Comparison of ENCODE assay signal across 11 cellular contexts in genomic region chr16:88467433-88468051, GRCh38. TPM values are rescaled to one million over a fixed set of nuclear protein-coding genes. Genes with fewer than 3 reads are reported as not detected.
DNase-seq lines count a peak whose midpoint lies in the region; ATAC-seq and TF ChIP-seq lines count a peak whose summit lies in the region.
"Had no signal": no experiment of that assay in that cellular context is flagged by ENCODE, and none has a peak within 500 bp of the region (broad histone marks: within the 10 kb centered on the region; RNA-seq: fewer than 3 reads in every experiment).

No MANE protein-coding gene starts in this region.

- no peak overlapping the region for H3K27ac ChIP-seq in CD4-positive, alpha-beta memory T cell (ENCODE audit: low read depth, low read length)
- H3K27ac ChIP-seq in gastrocnemius medialis = no peak overlapping the region

- H3K9me3 ChIP-seq in CD4-positive, alpha-beta memory T cell (ENCODE audit: control insufficient read depth in 1 of 2, low read length in 2 of 2) = no peaks in the 10 kb centered on the region
- no peaks in the 10 kb centered on the region for H3K9me3 ChIP-seq in gastrocnemius medialis

- no peak overlapping the region for H3K4me3 ChIP-seq in CD4-positive, alpha-beta memory T cell (ENCODE audit: low read length in 2 of 2)
- no peak overlapping the region for H3K4me3 ChIP-seq in gastrocnemius medialis

- DNase-seq in CD4-positive, alpha-beta memory T cell = no peak
- DNase-seq in T-cell = no peak
- DNase-seq in immature natural killer cell = no peak
- no peak for DNase-seq in NCI-H526 treated with DMSO at 0.1 percent for 48 hours (lab: John Stamatoyannopoulos, UW)
- no peak for DNase-seq in gastrocnemius medialis
- no peak for DNase-seq in central memory CD4-positive, alpha-beta T cell
- DNase-seq: HCEC 1CT, NCI-H1436, NCI-H226, NCI-H526 had no signal

- peak overlapping the region in 1 of 8 donors; percentile 46 for H3K4me3 Mint-ChIP-seq in CD4-positive, alpha-beta memory T cell
- H3K4me3 Mint-ChIP-seq in T-cell = peak overlapping the region in 1 of 3 donors; percentile 15
- H3K4me3 Mint-ChIP-seq in immature natural killer cell = peak overlapping the region; percentile 56 to 69 (median 68)
- H3K4me3 Mint-ChIP-seq in stimulated activated memory B cell treated with anti-CD40 and anti-IgM and Interleukin-4, amounts not matched to agents 10 μg/mL and 1 μg/mL and 100 μg/mL, for 72 hours = peak overlapping the region; percentile 36

- no peak for ATAC-seq in T-cell (replicated peaks in 1 of 4)
- ATAC-seq in stimulated activated memory B cell treated with anti-CD40 and anti-IgM and Interleukin-4, amounts not matched to agents 10 μg/mL and 1 μg/mL and 100 μg/mL, for 72 hours = no peak
- ATAC-seq in gastrocnemius medialis = no peak

- CTCF ChIA-PET in CD4-positive, alpha-beta memory T cell (lab: Charles Lee; ENCODE audit: partially characterized antibody) = no interaction called here
- CTCF ChIA-PET in T-cell (lab: Charles Lee) = interaction anchor here (0.6 kb wide), 2 partner anchors 94 to 334 kb away, joined by 4 to 5 read pairs; no protein-coding TSS in a partner anchor

- in situ Hi-C loops in gastrocnemius medialis (cut with MboI; ENCODE audit: low sequenced_read_pairs in 4 of 4) = no loop called here

- H3K27me3 Mint-ChIP-seq in CD4-positive, alpha-beta memory T cell = no peaks in the 10 kb centered on the region
- H3K27me3 Mint-ChIP-seq in T-cell = no peaks in the 10 kb centered on the region
- H3K27me3 Mint-ChIP-seq in immature natural killer cell (ENCODE audit: low read depth in 3 of 3) = peaks cover 25 to 43% (median 32%) of the 10 kb centered on the region in 3 donors
- no peaks in the 10 kb centered on the region for H3K27me3 Mint-ChIP-seq in stimulated activated memory B cell treated with anti-CD40 and anti-IgM and Interleukin-4, amounts not matched to agents 10 μg/mL and 1 μg/mL and 100 μg/mL, for 72 hours

- H3K36me3 Mint-ChIP-seq in CD4-positive, alpha-beta memory T cell = no peaks in the 10 kb centered on the region
- H3K36me3 Mint-ChIP-seq in T-cell = no peaks in the 10 kb centered on the region
- H3K36me3 Mint-ChIP-seq in immature natural killer cell = no peaks in the 10 kb centered on the region
- no peaks in the 10 kb centered on the region for H3K36me3 Mint-ChIP-seq in stimulated activated memory B cell treated with anti-CD40 and anti-IgM and Interleukin-4, amounts not matched to agents 10 μg/mL and 1 μg/mL and 100 μg/mL, for 72 hours

- no peak for TF ChIP-seq POLR2A in gastrocnemius medialis (IDR thresholded peaks at IDR 0.05)

- no peaks in the 10 kb centered on the region for H3K36me3 ChIP-seq in CD4-positive, alpha-beta memory T cell (ENCODE audit: insufficient read depth, low read length)
- no peaks in the 10 kb centered on the region for H3K36me3 ChIP-seq in gastrocnemius medialis

- peaks cover 0 to 8% (median 0%) of the 10 kb centered on the region in 8 donors for H3K9me3 Mint-ChIP-seq in CD4-positive, alpha-beta memory T cell
- H3K9me3 Mint-ChIP-seq in T-cell (no peaks in the 10 kb centered on the region), immature natural killer cell (no peaks in the 10 kb centered on the region)
- no peaks in the 10 kb centered on the region for H3K9me3 Mint-ChIP-seq in stimulated activated memory B cell treated with anti-CD40 and anti-IgM and Interleukin-4, amounts not matched to agents 10 μg/mL and 1 μg/mL and 100 μg/mL, for 72 hours

- H3K4me1 Mint-ChIP-seq in CD4-positive, alpha-beta memory T cell = peaks cover 27 to 81% (median 58%) of the 10 kb centered on the region in 4 donors
- H3K4me1 Mint-ChIP-seq in T-cell (peaks cover 53 to 87% (median 69%) of the 10 kb centered on the region in 3 donors), immature natural killer cell (peaks cover 84 to 90% of the 10 kb centered on the region in 2 donors)
- peaks cover 91% of the 10 kb centered on the region for H3K4me1 Mint-ChIP-seq in stimulated activated memory B cell treated with anti-CD40 and anti-IgM and Interleukin-4, amounts not matched to agents 10 μg/mL and 1 μg/mL and 100 μg/mL, for 72 hours

- no peaks in the 10 kb centered on the region for H3K27me3 ChIP-seq in CD4-positive, alpha-beta memory T cell (ENCODE audit: insufficient read depth, low read length)
- H3K27me3 ChIP-seq in gastrocnemius medialis = peaks cover 0 to 7% (median 4%) of the 10 kb centered on the region in 3 donors

- H3K4me1 ChIP-seq in CD4-positive, alpha-beta memory T cell (ENCODE audit: insufficient read depth, low read length) = peaks cover 92% of the 10 kb centered on the region
- no peaks in the 10 kb centered on the region for H3K4me1 ChIP-seq in gastrocnemius medialis

- POLR2A ChIA-PET in CD4-positive, alpha-beta memory T cell (lab: Charles Lee; ENCODE audit: partially characterized antibody) = interaction anchor here (1.5 to 2.6 kb wide), 4 partner anchors 11 to 13 kb away, joined by 3 to 9 read pairs (median 5); no protein-coding TSS in a partner anchor
- POLR2A ChIA-PET in T-cell (lab: Charles Lee) = interaction anchor here in 1 of 2 donors (0.6 kb wide), 1 partner anchor 8 kb away, joined by 4 read pairs; no protein-coding TSS in a partner anchor

- intact Hi-C loops in CD4-positive, alpha-beta memory T cell (cut with micrococcal nuclease) = no loop called here
- intact Hi-C loops in gastrocnemius medialis (cut with DNase I; ENCODE audit: low total_unique reads) = loop anchor here (10.0 kb wide), 1 partner anchor 697 kb away; no protein-coding TSS in a partner anchor

- peak overlapping the region in 5 of 7 donors; percentile 42 to 94 (median 75) for H3K27ac Mint-ChIP-seq in CD4-positive, alpha-beta memory T cell
- H3K27ac Mint-ChIP-seq in T-cell (peak overlapping the region; percentile 59 to 66), immature natural killer cell (peak overlapping the region; percentile 49 to 96 (median 85))
- peak overlapping the region; percentile 72 for H3K27ac Mint-ChIP-seq in stimulated activated memory B cell treated with anti-CD40 and anti-IgM and Interleukin-4, amounts not matched to agents 10 μg/mL and 1 μg/mL and 100 μg/mL, for 72 hours

- no peak for TF ChIP-seq CTCF in gastrocnemius medialis (IDR thresholded peaks at IDR 0.05 in 4 of 5, conservative IDR thresholded peaks at IDR 0.05 in 1 of 5)

RNA-seq across cellular contexts. Expression of gene ZFPM1, which starts 14.5 kb away (rescaled TPM):
- 10 to 100 TPM; 19.0 to 20.5 TPM for total RNA-seq in CD4-positive, alpha-beta memory T cell
- polyA plus RNA-seq in CD4-positive, alpha-beta memory T cell = under 1 TPM; 0.07 to 0.48 TPM
- 10 to 100 TPM; 19.6 to 38.4 (median 33.1) TPM for total RNA-seq in T-cell
- polyA plus RNA-seq in immature natural killer cell = under 1 TPM in 2 of 3 donors, not detected in 1; 0.14 to 0.75 TPM
- total RNA-seq in gastrocnemius medialis = under 1 TPM; 0.31 to 0.71 (median 0.56) TPM

Comparison
In these comparisons a context has a peak if more than half of its experiments do, and no peak if none do; other contexts are left out.
1. RNA of gene ZFPM1, which starts 14.5 kb away (total RNA-seq): 19.6 to 38.4 TPM in T-cell and 19.0 to 20.5 TPM in CD4-positive, alpha-beta memory T cell; 0.31 to 0.71 TPM in gastrocnemius medialis; every median in the first group is over 10 times any median in the second.
2. Peak in every context shown above with its lines, with median percentiles within 50 percentile points of each other: H3K27ac Mint-ChIP-seq.